ENCODE assay signal across 1 cellular context in genomic region chr20:35284267-35284991, GRCh38.
A peak's percentile ranks its signal among the peaks of the same experiment; 100 is the strongest.
TF ChIP-seq lines count a peak whose summit lies in the region.

Gene EIF6, minus strand, starts transcription at chr20:35284772. Its CDS starts 285 bp downstream, at chr20:35284487.

TF ChIP-seq in HepG2, 621 proteins besides CTCF, POLR2A, EP300 and RAD21 (continued from another document and continues in another):
- TF ChIP-seq, protein P1, sequence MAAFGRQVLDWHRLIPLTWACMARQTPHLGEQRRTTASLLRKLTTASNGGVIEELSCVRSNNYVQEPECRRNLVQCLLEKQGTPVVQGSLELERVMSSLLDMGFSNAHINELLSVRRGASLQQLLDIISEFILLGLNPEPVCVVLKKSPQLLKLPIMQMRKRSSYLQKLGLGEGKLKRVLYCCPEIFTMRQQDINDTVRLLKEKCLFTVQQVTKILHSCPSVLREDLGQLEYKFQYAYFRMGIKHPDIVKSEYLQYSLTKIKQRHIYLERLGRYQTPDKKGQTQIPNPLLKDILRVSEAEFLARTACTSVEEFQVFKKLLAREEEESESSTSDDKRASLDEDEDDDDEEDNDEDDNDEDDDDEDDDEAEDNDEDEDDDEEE (CRISPR knock-in tag; IDR thresholded peaks at IDR 0.05): peak; percentile 93
- TF ChIP-seq SP4 (CRISPR knock-in tag; IDR thresholded peaks at IDR 0.05): peak; percentile 86
- TF ChIP-seq ZNF44 (CRISPR knock-in tag; IDR thresholded peaks at IDR 0.05): 0 out of 2 replicates have a peak, but pooled peaks have one; percentile 65
- TF ChIP-seq ZNF121 (CRISPR knock-in tag; IDR thresholded peaks at IDR 0.05): no peak; the same call in 1 of the 2 replicates
- 0 out of 2 replicates have a peak, but pooled peaks have one; percentile 13 for TF ChIP-seq LBX2 (CRISPR knock-in tag; IDR thresholded peaks at IDR 0.05; ENCODE audit: borderline replicate concordance)
- TF ChIP-seq POLR2AphosphoS5 (IDR thresholded peaks at IDR 0.05; ENCODE audit: low read depth, low read length): peak; percentile 99
- peak; percentile 91; the same call in 1 of the 2 replicates for TF ChIP-seq ZNF878 (CRISPR knock-in tag; IDR thresholded peaks at IDR 0.05)
- TF ChIP-seq MAFG (CRISPR knock-in tag; IDR thresholded peaks at IDR 0.05): 0 out of 2 replicates have a peak, but pooled peaks have one; percentile 72
- TF ChIP-seq ZNF883 (CRISPR knock-in tag; IDR thresholded peaks at IDR 0.05; ENCODE audit: not compliant biosample characterization): peak; percentile 97
- TF ChIP-seq FOXA1 (IDR thresholded peaks at IDR 0.05): no peak
- no peak; the same call in 1 of the 2 replicates for TF ChIP-seq FOXA1 (CRISPR knock-in tag; IDR thresholded peaks at IDR 0.05)
- peak; percentile 88 for TF ChIP-seq JARID2 (CRISPR knock-in tag; IDR thresholded peaks at IDR 0.05; ENCODE audit: insufficient replicate concordance)
- peak in 1 of 2 experiments; percentile 76; a peak in 2 of 4 replicates for TF ChIP-seq REST (IDR thresholded peaks at IDR 0.05; ENCODE audit: borderline replicate concordance in 1 of 2, low read depth in 1 of 2, low read length in 2 of 2)
- peak; percentile 87; the same call in 1 of the 2 replicates for TF ChIP-seq GMEB1 (CRISPR knock-in tag; IDR thresholded peaks at IDR 0.05; ENCODE audit: borderline replicate concordance)
- TF ChIP-seq WIZ (CRISPR knock-in tag; IDR thresholded peaks at IDR 0.05): peak; percentile 95
- no peak; the same call in 1 of the 2 replicates for TF ChIP-seq ZNF12 (CRISPR knock-in tag; IDR thresholded peaks at IDR 0.05)
- TF ChIP-seq ZNF264 (CRISPR knock-in tag; IDR thresholded peaks at IDR 0.05): no peak; the same call in 1 of the 2 replicates
- peak; percentile 8; the same call in 1 of the 2 replicates for TF ChIP-seq SOX5 (CRISPR knock-in tag; IDR thresholded peaks at IDR 0.05; ENCODE audit: borderline replicate concordance)
- TF ChIP-seq SOX13 (IDR thresholded peaks at IDR 0.05): peak; percentile 39; the same call in 1 of the 2 replicates
- peak; percentile 33 to 38; a peak in 1 of 4 replicates for TF ChIP-seq SOX13 (CRISPR knock-in tag; conservative IDR thresholded peaks at IDR 0.05 in 1 of 2, IDR thresholded peaks at IDR 0.05 in 1 of 2)
- TF ChIP-seq, protein P2, sequence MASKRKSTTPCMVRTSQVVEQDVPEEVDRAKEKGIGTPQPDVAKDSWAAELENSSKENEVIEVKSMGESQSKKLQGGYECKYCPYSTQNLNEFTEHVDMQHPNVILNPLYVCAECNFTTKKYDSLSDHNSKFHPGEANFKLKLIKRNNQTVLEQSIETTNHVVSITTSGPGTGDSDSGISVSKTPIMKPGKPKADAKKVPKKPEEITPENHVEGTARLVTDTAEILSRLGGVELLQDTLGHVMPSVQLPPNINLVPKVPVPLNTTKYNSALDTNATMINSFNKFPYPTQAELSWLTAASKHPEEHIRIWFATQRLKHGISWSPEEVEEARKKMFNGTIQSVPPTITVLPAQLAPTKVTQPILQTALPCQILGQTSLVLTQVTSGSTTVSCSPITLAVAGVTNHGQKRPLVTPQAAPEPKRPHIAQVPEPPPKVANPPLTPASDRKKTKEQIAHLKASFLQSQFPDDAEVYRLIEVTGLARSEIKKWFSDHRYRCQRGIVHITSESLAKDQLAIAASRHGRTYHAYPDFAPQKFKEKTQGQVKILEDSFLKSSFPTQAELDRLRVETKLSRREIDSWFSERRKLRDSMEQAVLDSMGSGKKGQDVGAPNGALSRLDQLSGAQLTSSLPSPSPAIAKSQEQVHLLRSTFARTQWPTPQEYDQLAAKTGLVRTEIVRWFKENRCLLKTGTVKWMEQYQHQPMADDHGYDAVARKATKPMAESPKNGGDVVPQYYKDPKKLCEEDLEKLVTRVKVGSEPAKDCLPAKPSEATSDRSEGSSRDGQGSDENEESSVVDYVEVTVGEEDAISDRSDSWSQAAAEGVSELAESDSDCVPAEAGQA (IDR thresholded peaks at IDR 0.05; ENCODE audit: low read depth): peak; percentile 58; the same call in 1 of the 2 replicates
- TF ChIP-seq, protein P2 (CRISPR knock-in tag; IDR thresholded peaks at IDR 0.05; ENCODE audit: borderline replicate concordance): no peak
- TF ChIP-seq REXO4 (CRISPR knock-in tag; IDR thresholded peaks at IDR 0.05; ENCODE audit: borderline replicate concordance): no peak
- TF ChIP-seq SP5 (CRISPR knock-in tag; IDR thresholded peaks at IDR 0.05; ENCODE audit: borderline replicate concordance, low read depth): peak; percentile 79
- peak; percentile 99 for TF ChIP-seq ASH2L (IDR thresholded peaks at IDR 0.05; ENCODE audit: insufficient read length, low read depth, low read length)
- TF ChIP-seq, protein P3, sequence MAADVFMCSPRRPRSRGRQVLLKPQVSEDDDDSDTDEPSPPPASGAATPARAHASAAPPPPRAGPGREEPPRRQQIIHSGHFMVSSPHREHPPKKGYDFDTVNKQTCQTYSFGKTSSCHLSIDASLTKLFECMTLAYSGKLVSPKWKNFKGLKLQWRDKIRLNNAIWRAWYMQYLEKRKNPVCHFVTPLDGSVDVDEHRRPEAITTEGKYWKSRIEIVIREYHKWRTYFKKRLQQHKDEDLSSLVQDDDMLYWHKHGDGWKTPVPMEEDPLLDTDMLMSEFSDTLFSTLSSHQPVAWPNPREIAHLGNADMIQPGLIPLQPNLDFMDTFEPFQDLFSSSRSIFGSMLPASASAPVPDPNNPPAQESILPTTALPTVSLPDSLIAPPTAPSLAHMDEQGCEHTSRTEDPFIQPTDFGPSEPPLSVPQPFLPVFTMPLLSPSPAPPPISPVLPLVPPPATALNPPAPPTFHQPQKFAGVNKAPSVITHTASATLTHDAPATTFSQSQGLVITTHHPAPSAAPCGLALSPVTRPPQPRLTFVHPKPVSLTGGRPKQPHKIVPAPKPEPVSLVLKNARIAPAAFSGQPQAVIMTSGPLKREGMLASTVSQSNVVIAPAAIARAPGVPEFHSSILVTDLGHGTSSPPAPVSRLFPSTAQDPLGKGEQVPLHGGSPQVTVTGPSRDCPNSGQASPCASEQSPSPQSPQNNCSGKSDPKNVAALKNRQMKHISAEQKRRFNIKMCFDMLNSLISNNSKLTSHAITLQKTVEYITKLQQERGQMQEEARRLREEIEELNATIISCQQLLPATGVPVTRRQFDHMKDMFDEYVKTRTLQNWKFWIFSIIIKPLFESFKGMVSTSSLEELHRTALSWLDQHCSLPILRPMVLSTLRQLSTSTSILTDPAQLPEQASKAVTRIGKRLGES (CRISPR knock-in tag; IDR thresholded peaks at IDR 0.05; ENCODE audit: borderline replicate concordance): no peak
- no peak for TF ChIP-seq IRX3 (CRISPR knock-in tag; IDR thresholded peaks at IDR 0.05; ENCODE audit: borderline replicate concordance, low read depth)
- peak; percentile 91 for TF ChIP-seq KMT2B (CRISPR knock-in tag; IDR thresholded peaks at IDR 0.05)
- no peak; the same call in 1 of the 2 replicates for TF ChIP-seq ZNF557 (CRISPR knock-in tag; IDR thresholded peaks at IDR 0.05)
- peak; percentile 65; the same call in 1 of the 2 replicates for TF ChIP-seq ZNF232 (CRISPR knock-in tag; IDR thresholded peaks at IDR 0.05; ENCODE audit: borderline replicate concordance)
- no peak for TF ChIP-seq ZNF251 (CRISPR knock-in tag; IDR thresholded peaks at IDR 0.05)
- peak; percentile 86; the same call in 1 of the 2 replicates for TF ChIP-seq CC2D1A (CRISPR knock-in tag; IDR thresholded peaks at IDR 0.05)
- TF ChIP-seq, protein P4, sequence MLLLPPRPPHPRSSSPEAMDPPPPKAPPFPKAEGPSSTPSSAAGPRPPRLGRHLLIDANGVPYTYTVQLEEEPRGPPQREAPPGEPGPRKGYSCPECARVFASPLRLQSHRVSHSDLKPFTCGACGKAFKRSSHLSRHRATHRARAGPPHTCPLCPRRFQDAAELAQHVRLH (CRISPR knock-in tag; IDR thresholded peaks at IDR 0.05; ENCODE audit: borderline replicate concordance, low read depth): peak; percentile 89
- TF ChIP-seq ZNF816 (CRISPR knock-in tag; IDR thresholded peaks at IDR 0.05; ENCODE audit: borderline replicate concordance): peak; percentile 80
- peak; percentile 97 for TF ChIP-seq ELF1 (CRISPR knock-in tag; IDR thresholded peaks at IDR 0.05)
- no peak; the same call in 1 of the 2 replicates for TF ChIP-seq HOXA7 (CRISPR knock-in tag; IDR thresholded peaks at IDR 0.05)
- TF ChIP-seq NFKB2 (CRISPR knock-in tag; IDR thresholded peaks at IDR 0.05; ENCODE audit: borderline replicate concordance): peak; percentile 97
- peak; percentile 80 for TF ChIP-seq KLF11 (CRISPR knock-in tag; IDR thresholded peaks at IDR 0.05)
- TF ChIP-seq ZNF614 (CRISPR knock-in tag; IDR thresholded peaks at IDR 0.05; ENCODE audit: borderline replicate concordance): peak; percentile 27
- TF ChIP-seq, protein P5, sequence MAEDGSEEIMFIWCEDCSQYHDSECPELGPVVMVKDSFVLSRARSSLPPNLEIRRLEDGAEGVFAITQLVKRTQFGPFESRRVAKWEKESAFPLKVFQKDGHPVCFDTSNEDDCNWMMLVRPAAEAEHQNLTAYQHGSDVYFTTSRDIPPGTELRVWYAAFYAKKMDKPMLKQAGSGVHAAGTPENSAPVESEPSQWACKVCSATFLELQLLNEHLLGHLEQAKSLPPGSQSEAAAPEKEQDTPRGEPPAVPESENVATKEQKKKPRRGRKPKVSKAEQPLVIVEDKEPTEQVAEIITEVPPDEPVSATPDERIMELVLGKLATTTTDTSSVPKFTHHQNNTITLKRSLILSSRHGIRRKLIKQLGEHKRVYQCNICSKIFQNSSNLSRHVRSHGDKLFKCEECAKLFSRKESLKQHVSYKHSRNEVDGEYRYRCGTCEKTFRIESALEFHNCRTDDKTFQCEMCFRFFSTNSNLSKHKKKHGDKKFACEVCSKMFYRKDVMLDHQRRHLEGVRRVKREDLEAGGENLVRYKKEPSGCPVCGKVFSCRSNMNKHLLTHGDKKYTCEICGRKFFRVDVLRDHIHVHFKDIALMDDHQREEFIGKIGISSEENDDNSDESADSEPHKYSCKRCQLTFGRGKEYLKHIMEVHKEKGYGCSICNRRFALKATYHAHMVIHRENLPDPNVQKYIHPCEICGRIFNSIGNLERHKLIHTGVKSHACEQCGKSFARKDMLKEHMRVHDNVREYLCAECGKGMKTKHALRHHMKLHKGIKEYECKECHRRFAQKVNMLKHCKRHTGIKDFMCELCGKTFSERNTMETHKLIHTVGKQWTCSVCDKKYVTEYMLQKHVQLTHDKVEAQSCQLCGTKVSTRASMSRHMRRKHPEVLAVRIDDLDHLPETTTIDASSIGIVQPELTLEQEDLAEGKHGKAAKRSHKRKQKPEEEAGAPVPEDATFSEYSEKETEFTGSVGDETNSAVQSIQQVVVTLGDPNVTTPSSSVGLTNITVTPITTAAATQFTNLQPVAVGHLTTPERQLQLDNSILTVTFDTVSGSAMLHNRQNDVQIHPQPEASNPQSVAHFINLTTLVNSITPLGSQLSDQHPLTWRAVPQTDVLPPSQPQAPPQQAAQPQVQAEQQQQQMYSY (CRISPR knock-in tag; IDR thresholded peaks at IDR 0.05): no peak; the same call in 1 of the 2 replicates
- peak; percentile 87 for TF ChIP-seq ZNF724P (CRISPR knock-in tag; IDR thresholded peaks at IDR 0.05; ENCODE audit: borderline replicate concordance)
- TF ChIP-seq ZNF83 (CRISPR knock-in tag; IDR thresholded peaks at IDR 0.05; ENCODE audit: borderline replicate concordance): no peak
- peak; percentile 67 for TF ChIP-seq ZZZ3 (CRISPR knock-in tag; IDR thresholded peaks at IDR 0.05; ENCODE audit: borderline replicate concordance)
